ENCODE assay signal across 13 cellular contexts in the genomic region with DNA sequence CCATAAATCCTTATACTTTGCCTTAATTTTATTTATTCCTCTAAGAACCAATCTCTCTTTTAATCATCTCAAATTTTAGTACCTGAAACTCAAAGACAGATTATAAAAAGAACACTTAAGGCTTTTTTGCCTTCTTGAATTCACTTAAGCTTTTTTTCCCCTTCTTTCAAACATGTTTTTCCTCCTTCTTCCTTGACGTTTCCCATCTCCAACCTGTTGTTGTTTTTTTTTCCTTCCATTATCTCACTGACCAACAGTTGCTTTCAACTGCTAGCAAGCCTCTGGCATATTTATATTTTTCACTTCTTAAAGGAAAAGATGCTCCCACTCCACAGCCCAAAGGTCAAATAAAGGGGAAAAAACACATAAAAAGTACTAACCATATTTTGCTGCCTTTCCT. TPM values are rescaled to one million over a fixed set of nuclear protein-coding genes. Genes with fewer than 3 reads are reported as not detected.
DNase-seq lines count a peak whose midpoint lies in the region; ATAC-seq and TF ChIP-seq lines count a peak whose summit lies in the region.
"Had no signal": no experiment of that assay in that cellular context is flagged by ENCODE, and none has a peak within 500 bp of the region (broad histone marks: within the 10 kb centered on the region; RNA-seq: fewer than 3 reads in every experiment).

No MANE protein-coding gene starts in this region.

- 90% methylated on average over 1 of the region's 1 CpG; no CpG with 5 or more reads in 1 of the 2 experiments for WGBS in endodermal cell (ENCODE audit: insufficient coverage in 1 of 2, insufficient read length in 1 of 2), 2 experiments

- H3K27ac Mint-ChIP-seq in endodermal cell (peak overlapping the region; percentile 14), progenitor cell of endocrine pancreas (peak overlapping the region; percentile 76)
- H3K27ac Mint-ChIP-seq: dendritic cell treated with granulocyte-macrophage colony-stimulating factor and Interleukin-4, amounts not matched to agents 40 ng/mL and 50 ng/mL, for 4 days had no signal

- no peak overlapping the region for H3K9ac ChIP-seq in endodermal cell (ENCODE audit: extremely low read depth, low read length, poor library complexity, severe bottlenecking)

- DNase-seq in LHCN-M2 (ENCODE audit: low read depth), result peak; percentile 15
- DNase-seq in endodermal cell, result no peak
- no peak for DNase-seq in progenitor cell of endocrine pancreas (ENCODE audit: low spot score, unreplicated experiment)
- no peak for DNase-seq in middle frontal gyrus (ENCODE audit: extremely low spot score, low spot score)
- no peak for DNase-seq in substantia nigra (lab: John Stamatoyannopoulos, UW)
- DNase-seq: hippocampal formation; stimulated activated CD4-positive, alpha-beta T cell treated with anti-CD3 and anti-CD28 coated beads, Interleukin-4, amount 100 ng/mL, for 4 hours had no signal

- H3K36me3 Mint-ChIP-seq in endodermal cell (ENCODE audit: low read depth) (peaks cover 3% of the 10 kb centered on the region), progenitor cell of endocrine pancreas (ENCODE audit: insufficient read depth) (peaks cover 4% of the 10 kb centered on the region)

- H3K9me3 Mint-ChIP-seq in endodermal cell (peaks cover 1% of the 10 kb centered on the region), progenitor cell of endocrine pancreas (ENCODE audit: low read depth) (no peaks in the 10 kb centered on the region)
- H3K9me3 Mint-ChIP-seq: dendritic cell treated with granulocyte-macrophage colony-stimulating factor and Interleukin-4, amounts not matched to agents 40 ng/mL and 50 ng/mL, for 4 days had no signal

- peak overlapping the region; percentile 76; the same call in 1 of the 2 replicates for H3K4me3 ChIP-seq in ACC112 (ENCODE audit: low read depth, low read length)
- no peak overlapping the region for H3K4me3 ChIP-seq in endodermal cell (ENCODE audit: low read length)

- H3K36me3 ChIP-seq in ACC112 (ENCODE audit: insufficient read depth, low read length) (peaks cover 2% of the 10 kb centered on the region; the same call in 1 of the 2 replicates), endodermal cell (ENCODE audit: control insufficient read depth, insufficient read depth, low read length) (no peaks in the 10 kb centered on the region)

- H3K4me3 Mint-ChIP-seq in endodermal cell (no peak overlapping the region), progenitor cell of endocrine pancreas (ENCODE audit: low read depth) (no peak overlapping the region)
- H3K4me3 Mint-ChIP-seq: CD14-positive monocyte; dendritic cell treated with granulocyte-macrophage colony-stimulating factor and Interleukin-4, amounts not matched to agents 40 ng/mL and 50 ng/mL, for 4 days had no signal

- H3K27me3 Mint-ChIP-seq in endodermal cell (ENCODE audit: insufficient read depth) (no peaks in the 10 kb centered on the region), progenitor cell of endocrine pancreas (no peaks in the 10 kb centered on the region)
- H3K27me3 Mint-ChIP-seq: dendritic cell treated with granulocyte-macrophage colony-stimulating factor and Interleukin-4, amounts not matched to agents 40 ng/mL and 50 ng/mL, for 4 days had no signal

- H3K4me1 ChIP-seq in ACC112 (ENCODE audit: control insufficient read depth, insufficient read depth, low read length, unreplicated experiment) (peaks cover 31% of the 10 kb centered on the region), endodermal cell (ENCODE audit: control insufficient read depth, insufficient read depth, low read length) (no peaks in the 10 kb centered on the region)

- H3K4me1 Mint-ChIP-seq in endodermal cell (peaks cover 6% of the 10 kb centered on the region), progenitor cell of endocrine pancreas (ENCODE audit: low read depth) (no peaks in the 10 kb centered on the region)

- H3K27me3 ChIP-seq in ACC112 (ENCODE audit: insufficient read depth, low read length) (no peaks in the 10 kb centered on the region), endodermal cell (ENCODE audit: control insufficient read depth, insufficient read depth, low read length, poor library complexity, severe bottlenecking) (no peaks in the 10 kb centered on the region)

- peaks cover 59% of the 10 kb centered on the region for H3K79me2 ChIP-seq in ACC112 (ENCODE audit: control insufficient read depth, insufficient read depth, low read length, unreplicated experiment)

- H3K27ac ChIP-seq in ACC112 (ENCODE audit: low read depth, low read length) (peak overlapping the region; percentile 99), endodermal cell (ENCODE audit: low read depth, low read length) (no peak overlapping the region), substantia nigra (ENCODE audit: low read depth, low read length, poor library complexity, severe bottlenecking) (no peak overlapping the region)
- H3K27ac ChIP-seq: HL-60 had no signal

- TF ChIP-seq CTCF in endodermal cell (conservative IDR thresholded peaks at IDR 0.05) (no peak), progenitor cell of endocrine pancreas (IDR thresholded peaks at IDR 0.05; ENCODE audit: unreplicated experiment) (no peak)

- H2AFZ ChIP-seq in ACC112 (ENCODE audit: low read length, unreplicated experiment), result no peak overlapping the region

- H3K9me3 ChIP-seq in endodermal cell (ENCODE audit: control insufficient read depth, low read length), result no peaks in the 10 kb centered on the region

- ATAC-seq in GM21360 (IDR thresholded peaks at IDR 0.05; ENCODE audit: unreplicated experiment) (no peak), GM19467 (IDR thresholded peaks at IDR 0.05; ENCODE audit: unreplicated experiment) (no peak)

RNA-seq across cellular contexts. Expression of gene SPOP, which starts 32.2 kb away (rescaled TPM):
- 32.0 and 32.7 TPM in 2 replicates for total RNA-seq in LHCN-M2 (2014; rRNA removed)
- 22.3 TPM for polyA plus RNA-seq in LHCN-M2 (2012)
- total RNA-seq in endodermal cell, result 10 to 100 TPM; 39.9 to 41.3 TPM
- 54.5 TPM for polyA plus RNA-seq in endodermal cell (2013, experiment 1 of 2)
- 42.8 TPM for polyA plus RNA-seq in endodermal cell (2013, experiment 2 of 2)
- total RNA-seq in progenitor cell of endocrine pancreas, result 53.7 and 58.0 TPM in 2 replicates
